ENCODE assay signal across 13 cellular contexts in the genomic region with DNA sequence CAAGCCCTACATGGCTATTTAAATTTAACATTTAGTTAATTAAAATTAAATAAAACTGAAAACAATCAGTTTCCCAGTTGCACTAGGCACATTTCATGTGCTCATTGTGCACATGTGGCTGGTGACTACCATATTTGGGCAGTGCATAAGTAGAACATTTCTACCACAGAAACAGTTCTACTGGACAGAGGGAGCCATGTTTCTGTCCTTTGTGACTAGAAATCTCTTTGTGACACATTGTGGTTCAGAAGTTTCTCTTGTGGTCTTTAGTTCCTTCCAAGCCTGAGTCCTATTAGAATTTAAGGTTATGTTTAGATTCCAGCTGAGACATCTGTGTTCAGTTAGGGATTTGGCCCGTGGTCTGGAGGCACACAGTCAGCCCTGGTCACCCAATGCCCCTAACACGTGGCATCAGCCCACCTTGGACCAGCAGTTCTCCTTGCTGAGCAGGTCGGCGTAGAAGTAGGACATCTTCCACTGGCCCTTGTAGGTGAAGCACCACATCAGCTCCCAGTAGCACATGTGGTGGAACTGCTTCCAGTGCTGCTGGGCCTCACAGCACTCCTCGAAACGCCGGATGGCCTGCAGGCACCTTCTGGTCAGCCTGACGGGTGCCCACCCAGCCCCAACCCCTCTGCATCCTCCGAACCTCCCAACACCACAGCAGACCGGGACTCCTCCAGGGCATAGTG. TPM values are rescaled to one million over a fixed set of nuclear protein-coding genes. Genes with fewer than 3 reads are reported as not detected.
DNase-seq lines count a peak whose midpoint lies in the region; ATAC-seq and TF ChIP-seq lines count a peak whose summit lies in the region.
"Had no signal": no experiment of that assay in that cellular context is flagged by ENCODE, and none has a peak within 500 bp of the region (broad histone marks: within the 10 kb centered on the region; RNA-seq: fewer than 3 reads in every experiment).

No MANE protein-coding gene starts in this region.

- CTCF ChIA-PET in activated CD4-positive, alpha-beta T cell treated with anti-CD3 and anti-CD28 coated beads for 36 hours (lab: Charles Lee) = no interaction called here

- no peak overlapping the region for H3K4me3 Mint-ChIP-seq in activated naive CD8-positive, alpha-beta T cell treated with anti-CD3 and anti-CD28 coated beads, Interleukin-2, amount 50 U/mL, for 24 hours
- H3K4me3 Mint-ChIP-seq in activated naive CD8-positive, alpha-beta T cell treated with anti-CD3 and anti-CD28 coated beads for 36 hours = no peak overlapping the region
- H3K4me3 Mint-ChIP-seq in type B pancreatic cell = no peak overlapping the region
- H3K4me3 Mint-ChIP-seq in activated CD4-positive, alpha-beta T cell treated with anti-CD3 and anti-CD28 coated beads for 36 hours = no peak overlapping the region
- H3K4me3 Mint-ChIP-seq: activated naive CD4-positive, alpha-beta T cell treated with anti-CD3 and anti-CD28 coated beads, Interleukin-2, amount 50 U/mL, for 24 hours; central memory CD8-positive, alpha-beta T cell; mesothelial cell of epicardium had no signal

- peak overlapping the region; percentile 18 for H3K27ac Mint-ChIP-seq in activated naive CD8-positive, alpha-beta T cell treated with anti-CD3 and anti-CD28 coated beads, Interleukin-2, amount 50 U/mL, for 24 hours
- no peak overlapping the region for H3K27ac Mint-ChIP-seq in activated naive CD8-positive, alpha-beta T cell treated with anti-CD3 and anti-CD28 coated beads for 36 hours
- H3K27ac Mint-ChIP-seq in type B pancreatic cell = no peak overlapping the region
- no peak overlapping the region for H3K27ac Mint-ChIP-seq in activated CD4-positive, alpha-beta T cell treated with anti-CD3 and anti-CD28 coated beads for 36 hours
- H3K27ac Mint-ChIP-seq: activated naive CD4-positive, alpha-beta T cell treated with anti-CD3 and anti-CD28 coated beads, Interleukin-2, amount 50 U/mL, for 24 hours; mesothelial cell of epicardium had no signal

- POLR2A ChIA-PET in activated CD4-positive, alpha-beta T cell treated with anti-CD3 and anti-CD28 coated beads for 36 hours (lab: Charles Lee) = no interaction called here

- H3K27me3 Mint-ChIP-seq in activated naive CD8-positive, alpha-beta T cell treated with anti-CD3 and anti-CD28 coated beads, Interleukin-2, amount 50 U/mL, for 24 hours = no peaks in the 10 kb centered on the region
- no peaks in the 10 kb centered on the region for H3K27me3 Mint-ChIP-seq in activated naive CD8-positive, alpha-beta T cell treated with anti-CD3 and anti-CD28 coated beads for 36 hours
- H3K27me3 Mint-ChIP-seq in type B pancreatic cell = no peaks in the 10 kb centered on the region
- no peaks in the 10 kb centered on the region for H3K27me3 Mint-ChIP-seq in activated CD4-positive, alpha-beta T cell treated with anti-CD3 and anti-CD28 coated beads for 36 hours
- H3K27me3 Mint-ChIP-seq: activated naive CD4-positive, alpha-beta T cell treated with anti-CD3 and anti-CD28 coated beads, Interleukin-2, amount 50 U/mL, for 24 hours; central memory CD8-positive, alpha-beta T cell had no signal

- H3K36me3 Mint-ChIP-seq in activated naive CD8-positive, alpha-beta T cell treated with anti-CD3 and anti-CD28 coated beads, Interleukin-2, amount 50 U/mL, for 24 hours (ENCODE audit: low read depth) = no peaks in the 10 kb centered on the region
- H3K36me3 Mint-ChIP-seq in activated naive CD8-positive, alpha-beta T cell treated with anti-CD3 and anti-CD28 coated beads for 36 hours = no peaks in the 10 kb centered on the region
- H3K36me3 Mint-ChIP-seq in type B pancreatic cell = no peaks in the 10 kb centered on the region
- H3K36me3 Mint-ChIP-seq in activated CD4-positive, alpha-beta T cell treated with anti-CD3 and anti-CD28 coated beads for 36 hours (ENCODE audit: low read depth) = no peaks in the 10 kb centered on the region
- H3K36me3 Mint-ChIP-seq: activated naive CD4-positive, alpha-beta T cell treated with anti-CD3 and anti-CD28 coated beads, Interleukin-2, amount 50 U/mL, for 24 hours; mesothelial cell of epicardium had no signal

- intact Hi-C loops in activated CD4-positive, alpha-beta T cell treated with anti-CD3 and anti-CD28 coated beads for 36 hours (cut with DNase I, micrococcal nuclease) = no loop called here

- H3K9me3 Mint-ChIP-seq in activated naive CD8-positive, alpha-beta T cell treated with anti-CD3 and anti-CD28 coated beads, Interleukin-2, amount 50 U/mL, for 24 hours = no peaks in the 10 kb centered on the region
- H3K9me3 Mint-ChIP-seq in activated naive CD8-positive, alpha-beta T cell treated with anti-CD3 and anti-CD28 coated beads for 36 hours = no peaks in the 10 kb centered on the region
- H3K9me3 Mint-ChIP-seq in type B pancreatic cell = no peaks in the 10 kb centered on the region
- H3K9me3 Mint-ChIP-seq in activated CD4-positive, alpha-beta T cell treated with anti-CD3 and anti-CD28 coated beads for 36 hours (ENCODE audit: low read depth) = no peaks in the 10 kb centered on the region
- H3K9me3 Mint-ChIP-seq: activated naive CD4-positive, alpha-beta T cell treated with anti-CD3 and anti-CD28 coated beads, Interleukin-2, amount 50 U/mL, for 24 hours; central memory CD8-positive, alpha-beta T cell; mesothelial cell of epicardium had no signal

- peak; percentile 17 for ATAC-seq in activated naive CD8-positive, alpha-beta T cell treated with anti-CD3 and anti-CD28 coated beads, Interleukin-2, amount 50 U/mL, for 24 hours
- ATAC-seq in HG02981 (IDR thresholded peaks at IDR 0.05; ENCODE audit: unreplicated experiment) (peak; percentile 47), left lobe of liver (no peak)
- ATAC-seq in activated CD4-positive, alpha-beta T cell treated with anti-CD3 and anti-CD28 coated beads for 36 hours = no peak
- ATAC-seq: A549, gastroesophageal sphincter had no signal

- TF ChIP-seq CTCF in type B pancreatic cell (conservative IDR thresholded peaks at IDR 0.05) = no peak

- peaks cover 44% of the 10 kb centered on the region for H3K4me1 Mint-ChIP-seq in activated naive CD8-positive, alpha-beta T cell treated with anti-CD3 and anti-CD28 coated beads, Interleukin-2, amount 50 U/mL, for 24 hours
- H3K4me1 Mint-ChIP-seq in activated naive CD8-positive, alpha-beta T cell treated with anti-CD3 and anti-CD28 coated beads for 36 hours = peaks cover 28% of the 10 kb centered on the region
- peaks cover 8% of the 10 kb centered on the region for H3K4me1 Mint-ChIP-seq in type B pancreatic cell (ENCODE audit: unreplicated experiment)
- H3K4me1 Mint-ChIP-seq in activated CD4-positive, alpha-beta T cell treated with anti-CD3 and anti-CD28 coated beads for 36 hours = peaks cover 21% of the 10 kb centered on the region

- DNase-seq in activated naive CD8-positive, alpha-beta T cell treated with anti-CD3 and anti-CD28 coated beads, Interleukin-2, amount 50 U/mL, for 24 hours = no peak
- no peak for DNase-seq in activated naive CD8-positive, alpha-beta T cell treated with anti-CD3 and anti-CD28 coated beads for 36 hours
- DNase-seq in RPMI7951 (ENCODE audit: low read depth) (peak; percentile 42), type B pancreatic cell (ENCODE audit: extremely low spot score, unreplicated experiment) (peak; percentile 50), left lobe of liver (ENCODE audit: low spot score) (no peak)
- no peak for DNase-seq in stimulated activated CD4-positive, alpha-beta T cell treated with anti-CD3 and anti-CD28 coated beads, Interleukin-2, amount 100 ng/mL, for 48 hours
- DNase-seq in activated CD4-positive, alpha-beta T cell treated with anti-CD3 and anti-CD28 coated beads for 36 hours = no peak

RNA-seq across cellular contexts. Expression of a gene that starts 29.1 kb away (rescaled TPM):
- total RNA-seq in activated naive CD8-positive, alpha-beta T cell treated with anti-CD3 and anti-CD28 coated beads for 36 hours = not detected
- 0.24 TPM in 1 of 2 replicates, not detected in the other for total RNA-seq in RPMI7951 (2014; rRNA removed; shearing (Covaris generic))
- total RNA-seq in type B pancreatic cell (ENCODE audit: low replicate concordance) (16.3 and 21.1 TPM in 2 replicates), left lobe of liver (2.7 TPM)
- total RNA-seq in activated CD4-positive, alpha-beta T cell treated with anti-CD3 and anti-CD28 coated beads for 36 hours = under 1 TPM in 1 of 2 experiments, not detected in 1; 0.11 TPM

Comparison
In these comparisons a context has a peak if more than half of its experiments do, and no peak if none do; other contexts are left out.
1. ATAC-seq: peak in activated naive CD8-positive, alpha-beta T cell treated with anti-CD3 and anti-CD28 coated beads, Interleukin-2, amount 50 U/mL, for 24 hours (single experiment) and HG02981 (single experiment); none in activated CD4-positive, alpha-beta T cell treated with anti-CD3 and anti-CD28 coated beads for 36 hours (single experiment) and left lobe of liver (single experiment).
2. DNase-seq: peak in RPMI7951 (single experiment) and type B pancreatic cell (single experiment); none in activated naive CD8-positive, alpha-beta T cell treated with anti-CD3 and anti-CD28 coated beads, Interleukin-2, amount 50 U/mL, for 24 hours (single experiment), activated naive CD8-positive, alpha-beta T cell treated with anti-CD3 and anti-CD28 coated beads for 36 hours (single experiment), stimulated activated CD4-positive, alpha-beta T cell treated with anti-CD3 and anti-CD28 coated beads, Interleukin-2, amount 100 ng/mL, for 48 hours (0 of 2), activated CD4-positive, alpha-beta T cell treated with anti-CD3 and anti-CD28 coated beads for 36 hours (single experiment) and left lobe of liver (single experiment).